ENCODE assay signal across 8 cellular contexts in genomic region chr17:18681767-18682571, GRCh38. TPM values are rescaled to one million over a fixed set of nuclear protein-coding genes. Genes with fewer than 3 reads are reported as not detected.
DNase-seq lines count a peak whose midpoint lies in the region; ATAC-seq and TF ChIP-seq lines count a peak whose summit lies in the region.
"Not testable (repeated sequence)": the region's sequence is repeated elsewhere in the genome, so short reads cannot be mapped to it uniquely, and the experiment has no call there.

Gene FOXO3B (minus strand): TSS chr17:18682314. CDS start chr17:18681651, 663 bp downstream.

- DNase-seq in NCI-H1105 treated with DMSO at 0.1 percent for 48 hours (lab: John Stamatoyannopoulos, UW) (peak; percentile 65), SW480 (ENCODE audit: low spot score) (peak; percentile 92), adrenal gland (peak; percentile 72 to 97 (median 92)), cardiac muscle cell (ENCODE audit: low read depth in 1 of 2, low spot score in 1 of 2) (peak; percentile 87 to 96), osteocyte (ENCODE audit: extremely low spot score, unreplicated experiment) (peak; percentile 94), suprapubic skin (ENCODE audit: low spot score in 2 of 2) (peak in 1 of 2 donors; percentile 93)

- H3K27ac Mint-ChIP-seq in osteocyte (ENCODE audit: unreplicated experiment), result peak within 1 kb of the TSS; percentile 72

- not testable (repeated sequence) for H3K4me1 ChIP-seq in adrenal gland (replicated peaks in 1 of 2); cardiac muscle cell (ENCODE audit: low read depth); suprapubic skin

- H3K4me3 Mint-ChIP-seq in osteocyte (ENCODE audit: unreplicated experiment), result peak within 1 kb of the TSS; percentile 77

- 0% methylated on average over 4 to 53 of the region's 58 CpGs; no CpG with 5 or more reads in 1 of the 4 donors for WGBS in adrenal gland, 4 donors
- no CpG with 5 or more reads among the region's 58 CpGs for WGBS in suprapubic skin

- intact Hi-C loops in adrenal gland (cut with DNase I), result not testable (repeated sequence)

- H3K36me3 ChIP-seq in adrenal gland (replicated peaks in 1 of 2); cardiac muscle cell; suprapubic skin: not testable (repeated sequence)

- not testable (repeated sequence) for TF ChIP-seq EP300 in suprapubic skin (IDR thresholded peaks at IDR 0.05)

- not testable (repeated sequence) for H3K4me1 Mint-ChIP-seq in osteocyte (ENCODE audit: unreplicated experiment)

- TF ChIP-seq CTCF in GM12875 (IDR thresholded peaks at IDR 0.05; ENCODE audit: borderline replicate concordance, insufficient read depth, low read depth, low read length); adrenal gland (IDR thresholded peaks at IDR 0.05); cardiac muscle cell (IDR thresholded peaks at IDR 0.05; ENCODE audit: low read depth, low read length); osteocyte (IDR thresholded peaks at IDR 0.05); suprapubic skin (IDR thresholded peaks at IDR 0.05): not testable (repeated sequence)

- H3K9me3 Mint-ChIP-seq in osteocyte (ENCODE audit: unreplicated experiment), result not testable (repeated sequence)

- TF ChIP-seq POLR2A in adrenal gland (IDR thresholded peaks at IDR 0.05), result peak in 1 of 2 donors; percentile 19
- TF ChIP-seq POLR2A in suprapubic skin (IDR thresholded peaks at IDR 0.05), result not testable (repeated sequence)

- not testable (repeated sequence) for H3K9me3 ChIP-seq in adrenal gland (replicated peaks in 1 of 3); cardiac muscle cell (ENCODE audit: low read depth); suprapubic skin

- ATAC-seq in HG02678 (IDR thresholded peaks at IDR 0.05; ENCODE audit: unreplicated experiment), result peak; percentile 95

- H3K36me3 Mint-ChIP-seq in osteocyte (ENCODE audit: unreplicated experiment), result peaks cover 13% of the 10 kb centered on the region

- not testable (repeated sequence) for H3K27me3 Mint-ChIP-seq in osteocyte (ENCODE audit: unreplicated experiment)

- H3K27me3 ChIP-seq in adrenal gland, cardiac muscle cell, suprapubic skin: not testable (repeated sequence)

- H3K27ac ChIP-seq in adrenal gland (peak within 1 kb of the TSS in 2 of 5 donors; percentile 8 to 61), cardiac muscle cell (peak within 1 kb of the TSS; percentile 62)
- not testable (repeated sequence) for H3K27ac ChIP-seq in suprapubic skin

- peak within 1 kb of the TSS; percentile 44 for H3K4me3 ChIP-seq in GM12875 (ENCODE audit: low read depth, low read length)
- peak within 1 kb of the TSS in 3 of 4 donors; percentile 18 to 54 (median 22) for H3K4me3 ChIP-seq in adrenal gland
- peak within 1 kb of the TSS; percentile 69 for H3K4me3 ChIP-seq in cardiac muscle cell
- H3K4me3 ChIP-seq in suprapubic skin, result peak within 1 kb of the TSS; percentile 50

RNA-seq across cellular contexts. Expression of gene FOXO3B, which starts in this region (rescaled TPM):
- 1 to 10 TPM in 7 of 8 donors, under 1 TPM in 1; 0.85 to 6.3 (median 4.0) TPM for total RNA-seq in adrenal gland
- 1 to 10 TPM in 1 of 3 donors, under 1 TPM in 2; 0.57 to 1.0 (median 0.97) TPM for polyA plus RNA-seq in adrenal gland
- 11.5 and 14.1 TPM in 2 replicates for total RNA-seq in cardiac muscle cell
- 8.7 and 9.4 TPM in 2 replicates for polyA plus RNA-seq in cardiac muscle cell
- 8.0 and 9.6 TPM in 2 replicates for total RNA-seq in osteocyte
- 10 to 100 TPM in 1 of 4 donors, 1 to 10 TPM in 3; 4.6 to 13.4 (median 7.4) TPM for total RNA-seq in suprapubic skin
